ENCODE assay signal across 1 cellular context in genomic region chr16:54462151-54462651, GRCh38.
TF ChIP-seq lines count a peak whose summit lies in the region.

No MANE protein-coding gene starts in this region.

TF ChIP-seq in GM23338, 12 proteins besides CTCF, POLR2A, EP300 and RAD21 (continued from another document):
- TF ChIP-seq REST (IDR thresholded peaks at IDR 0.05; ENCODE audit: unreplicated experiment) (no peak), NANOG (IDR thresholded peaks at IDR 0.05; ENCODE audit: borderline replicate concordance) (no peak), ZNF331 (CRISPR knock-in tag; IDR thresholded peaks at IDR 0.05; ENCODE audit: low read depth) (no peak), STAT1 (IDR thresholded peaks at IDR 0.05; ENCODE audit: unreplicated experiment) (no peak), JUNB (IDR thresholded peaks at IDR 0.05; ENCODE audit: unreplicated experiment) (no peak), CREB1 (CRISPR knock-in tag; IDR thresholded peaks at IDR 0.05; ENCODE audit: low read depth) (no peak), POLR2AphosphoS5 (IDR thresholded peaks at IDR 0.05; ENCODE audit: low read depth) (no peak), EZH2 (IDR thresholded peaks at IDR 0.05; ENCODE audit: low read depth, unreplicated experiment) (no peak), ZNF114 (CRISPR knock-in tag; IDR thresholded peaks at IDR 0.05) (no peak)
- TF ChIP-seq, protein P1, sequence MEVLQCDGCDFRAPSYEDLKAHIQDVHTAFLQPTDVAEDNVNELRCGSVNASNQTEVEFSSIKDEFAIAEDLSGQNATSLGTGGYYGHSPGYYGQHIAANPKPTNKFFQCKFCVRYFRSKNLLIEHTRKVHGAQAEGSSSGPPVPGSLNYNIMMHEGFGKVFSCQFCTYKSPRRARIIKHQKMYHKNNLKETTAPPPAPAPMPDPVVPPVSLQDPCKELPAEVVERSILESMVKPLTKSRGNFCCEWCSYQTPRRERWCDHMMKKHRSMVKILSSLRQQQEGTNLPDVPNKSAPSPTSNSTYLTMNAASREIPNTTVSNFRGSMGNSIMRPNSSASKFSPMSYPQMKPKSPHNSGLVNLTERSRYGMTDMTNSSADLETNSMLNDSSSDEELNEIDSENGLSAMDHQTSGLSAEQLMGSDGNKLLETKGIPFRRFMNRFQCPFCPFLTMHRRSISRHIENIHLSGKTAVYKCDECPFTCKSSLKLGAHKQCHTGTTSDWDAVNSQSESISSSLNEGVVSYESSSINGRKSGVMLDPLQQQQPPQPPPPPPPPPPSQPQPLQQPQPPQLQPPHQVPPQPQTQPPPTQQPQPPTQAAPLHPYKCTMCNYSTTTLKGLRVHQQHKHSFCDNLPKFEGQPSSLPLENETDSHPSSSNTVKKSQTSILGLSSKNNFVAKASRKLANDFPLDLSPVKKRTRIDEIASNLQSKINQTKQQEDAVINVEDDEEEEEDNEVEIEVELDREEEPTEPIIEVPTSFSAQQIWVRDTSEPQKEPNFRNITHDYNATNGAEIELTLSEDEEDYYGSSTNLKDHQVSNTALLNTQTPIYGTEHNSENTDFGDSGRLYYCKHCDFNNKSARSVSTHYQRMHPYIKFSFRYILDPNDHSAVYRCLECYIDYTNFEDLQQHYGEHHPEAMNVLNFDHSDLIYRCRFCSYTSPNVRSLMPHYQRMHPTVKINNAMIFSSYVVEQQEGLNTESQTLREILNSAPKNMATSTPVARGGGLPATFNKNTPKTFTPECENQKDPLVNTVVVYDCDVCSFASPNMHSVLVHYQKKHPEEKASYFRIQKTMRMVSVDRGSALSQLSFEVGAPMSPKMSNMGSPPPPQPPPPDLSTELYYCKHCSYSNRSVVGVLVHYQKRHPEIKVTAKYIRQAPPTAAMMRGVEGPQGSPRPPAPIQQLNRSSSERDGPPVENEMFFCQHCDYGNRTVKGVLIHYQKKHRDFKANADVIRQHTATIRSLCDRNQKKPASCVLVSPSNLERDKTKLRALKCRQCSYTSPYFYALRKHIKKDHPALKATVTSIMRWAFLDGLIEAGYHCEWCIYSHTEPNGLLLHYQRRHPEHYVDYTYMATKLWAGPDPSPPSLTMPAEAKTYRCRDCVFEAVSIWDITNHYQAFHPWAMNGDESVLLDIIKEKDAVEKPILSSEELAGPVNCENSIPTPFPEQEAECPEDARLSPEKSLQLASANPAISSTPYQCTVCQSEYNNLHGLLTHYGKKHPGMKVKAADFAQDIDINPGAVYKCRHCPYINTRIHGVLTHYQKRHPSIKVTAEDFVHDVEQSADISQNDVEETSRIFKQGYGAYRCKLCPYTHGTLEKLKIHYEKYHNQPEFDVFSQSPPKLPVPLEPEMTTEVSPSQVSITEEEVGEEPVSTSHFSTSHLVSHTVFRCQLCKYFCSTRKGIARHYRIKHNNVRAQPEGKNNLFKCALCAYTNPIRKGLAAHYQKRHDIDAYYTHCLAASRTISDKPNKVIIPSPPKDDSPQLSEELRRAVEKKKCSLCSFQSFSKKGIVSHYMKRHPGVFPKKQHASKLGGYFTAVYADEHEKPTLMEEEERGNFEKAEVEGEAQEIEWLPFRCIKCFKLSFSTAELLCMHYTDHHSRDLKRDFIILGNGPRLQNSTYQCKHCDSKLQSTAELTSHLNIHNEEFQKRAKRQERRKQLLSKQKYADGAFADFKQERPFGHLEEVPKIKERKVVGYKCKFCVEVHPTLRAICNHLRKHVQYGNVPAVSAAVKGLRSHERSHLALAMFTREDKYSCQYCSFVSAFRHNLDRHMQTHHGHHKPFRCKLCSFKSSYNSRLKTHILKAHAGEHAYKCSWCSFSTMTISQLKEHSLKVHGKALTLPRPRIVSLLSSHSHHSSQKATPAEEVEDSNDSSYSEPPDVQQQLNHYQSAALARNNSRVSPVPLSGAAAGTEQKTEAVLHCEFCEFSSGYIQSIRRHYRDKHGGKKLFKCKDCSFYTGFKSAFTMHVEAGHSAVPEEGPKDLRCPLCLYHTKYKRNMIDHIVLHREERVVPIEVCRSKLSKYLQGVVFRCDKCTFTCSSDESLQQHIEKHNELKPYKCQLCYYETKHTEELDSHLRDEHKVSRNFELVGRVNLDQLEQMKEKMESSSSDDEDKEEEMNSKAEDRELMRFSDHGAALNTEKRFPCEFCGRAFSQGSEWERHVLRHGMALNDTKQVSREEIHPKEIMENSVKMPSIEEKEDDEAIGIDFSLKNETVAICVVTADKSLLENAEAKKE (CRISPR knock-in tag; IDR thresholded peaks at IDR 0.05) = no peak
